8 cellular contexts compared by ENCODE assay signal in the genomic region with DNA sequence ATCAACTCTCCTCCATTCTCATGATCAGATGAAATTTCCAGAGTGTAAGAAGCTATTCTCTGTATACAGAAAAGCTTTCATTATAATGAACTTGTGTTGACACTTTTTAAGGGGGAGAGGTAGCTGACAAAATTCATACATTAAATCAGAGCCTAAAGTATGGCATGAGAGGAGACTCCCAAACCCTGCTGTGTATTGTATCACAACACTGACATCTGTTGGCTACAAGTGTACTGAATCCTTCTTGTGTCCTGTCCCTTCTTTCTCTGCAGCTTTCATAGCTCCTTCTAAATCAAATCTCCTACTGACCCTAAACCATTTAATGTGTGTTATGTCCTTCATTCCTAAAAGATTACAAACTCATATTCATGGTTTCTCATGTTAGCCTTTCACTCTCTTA.
A peak's percentile ranks its signal among the peaks of the same experiment; 100 is the strongest.
DNase-seq lines count a peak whose midpoint lies in the region; ATAC-seq and TF ChIP-seq lines count a peak whose summit lies in the region.

No MANE protein-coding gene starts in this region.

- H3K9me3 ChIP-seq in colonic mucosa = no peaks in the 10 kb centered on the region

- H3K4me3 ChIP-seq in HFF-Myc (replicated peaks; ENCODE audit: low read depth, low read length) (no peak overlapping the region), colonic mucosa (no peak overlapping the region)

- TF ChIP-seq CTCF in HFF-Myc (IDR thresholded peaks at IDR 0.05; ENCODE audit: low read depth, low read length, missing control alignments) = peak; percentile 33
- TF ChIP-seq CTCF in colonic mucosa (IDR thresholded peaks at IDR 0.05) = peak; percentile 33

- no peak overlapping the region for H3K9ac ChIP-seq in colonic mucosa (ENCODE audit: low read depth in 2 of 2, low read length in 2 of 2)

- H3K36me3 Mint-ChIP-seq in naive B cell = no peaks in the 10 kb centered on the region

- intact Hi-C loops in colonic mucosa (cut with DNase I) = no loop called here

- H3K27ac ChIP-seq in colonic mucosa = no peak overlapping the region

- H3K4me3 Mint-ChIP-seq in naive B cell = no peak overlapping the region

- H3K36me3 ChIP-seq in colonic mucosa = no peaks in the 10 kb centered on the region

- in situ Hi-C loops in Caki2 (cut with HindIII; ENCODE audit: low pct_unique_long_range_greater_than_20kb, low sequenced_read_pairs) = no loop called here

- no peaks in the 10 kb centered on the region for H3K4me1 ChIP-seq in colonic mucosa

- ATAC-seq in naive B cell (ENCODE audit: low read depth in 2 of 2) (peak; percentile 40 to 48), GM18511 (IDR thresholded peaks at IDR 0.05; ENCODE audit: unreplicated experiment) (no peak), GM19463 (IDR thresholded peaks at IDR 0.05; ENCODE audit: unreplicated experiment) (no peak), GM19035 (IDR thresholded peaks at IDR 0.05; ENCODE audit: unreplicated experiment) (no peak)

- DNase-seq in Caki2 (ENCODE audit: low read depth) (peak; percentile 1), HFF-Myc (ENCODE audit: extremely low read depth, low read depth) (peak; percentile 15), NCI-H526 treated with DMSO at 0.1 percent for 48 hours (lab: John Stamatoyannopoulos, UW) (peak; percentile 43), colonic mucosa (no peak), naive B cell (no peak)

- H3K9me3 Mint-ChIP-seq in naive B cell = peaks cover 0 to 2% (median 0%) of the 10 kb centered on the region in 7 donors

- no peaks in the 10 kb centered on the region for H3K4me1 Mint-ChIP-seq in naive B cell

- peaks cover 24 to 61% (median 32%) of the 10 kb centered on the region in 3 donors for H3K27me3 Mint-ChIP-seq in naive B cell

- no peaks in the 10 kb centered on the region for H3K27me3 ChIP-seq in colonic mucosa

- no peak overlapping the region for H3K27ac Mint-ChIP-seq in naive B cell

Comparison
In these comparisons a context has a peak if more than half of its experiments do, and no peak if none do; other contexts are left out.
1. DNase-seq: peak in Caki2 (single experiment), HFF-Myc (single experiment) and NCI-H526 treated with DMSO at 0.1 percent for 48 hours (single experiment); none in colonic mucosa (single experiment) and naive B cell (single experiment).
2. ATAC-seq: peak in naive B cell (2 of 2); none in GM18511 (single experiment), GM19463 (single experiment) and GM19035 (single experiment).